ENCODE assay signal across 18 cellular contexts in genomic region chr2:226526731-226527130, GRCh38.
DNase-seq lines count a peak whose midpoint lies in the region; ATAC-seq, FAIRE-seq and TF ChIP-seq lines count a peak whose summit lies in the region.
"Had no signal": no experiment of that assay in that cellular context is flagged by ENCODE, and none has a peak within 500 bp of the region (broad histone marks: within the 10 kb centered on the region; RNA-seq: fewer than 3 reads in every experiment).

No MANE protein-coding gene starts in this region.

- ATAC-seq in SK-N-SH treated with all-trans-retinoic acid at 6 μM for 48 hours: no peak
- ATAC-seq: PC-3 had no signal

- DNase-seq in SK-N-SH (no peak), SW480 (ENCODE audit: low spot score) (no peak), hippocampal formation (lab: John Stamatoyannopoulos, UW) (no peak)
- DNase-seq in stimulated activated CD4-positive, alpha-beta T cell treated with anti-CD3 and anti-CD28 coated beads, Interleukin-1b, Interleukin-23, amount 100 ng/mL, for 48 hours: no peak
- DNase-seq in activated effector memory CD4-positive, alpha-beta T cell treated with Interleukin-2 at 50 U/mL for 16 hours: no peak
- DNase-seq: 8988T; CD4-positive, alpha-beta T cell; KBM-7; NCI-H1694 treated with DMSO at 0.1 percent for 48 hours; NCI-H2227 treated with DMSO at 0.1 percent for 48 hours; NCI-H510A treated with DMSO at 0.1 percent for 48 hours; NCI-H774; PC-3; SJCRH30 had no signal

- WGBS in SK-N-SH (ENCODE audit: low lambda C conversion rate): 13% methylated on average over 3 of the region's 3 CpGs

- H3K4me1 Mint-ChIP-seq in nephron: peaks cover 32% of the 10 kb centered on the region

- no peak overlapping the region for H3K4me3 ChIP-seq in SK-N-SH (ENCODE audit: low read depth in 2 of 2, low read length in 1 of 2)
- H3K4me3 ChIP-seq: SJCRH30 had no signal

- no peak for TF ChIP-seq EP300 in SK-N-SH (IDR thresholded peaks at IDR 0.05; ENCODE audit: borderline replicate concordance in 1 of 2, low read depth in 1 of 2, low read length in 1 of 2)

- H3K36me3 ChIP-seq in SK-N-SH (replicated peaks in 1 of 2; ENCODE audit: control insufficient read depth in 1 of 2, insufficient read depth in 2 of 2, low read length in 1 of 2): no peaks in the 10 kb centered on the region
- H3K36me3 ChIP-seq: SJCRH30 had no signal

- H3K9me2 ChIP-seq in SK-N-SH: no peaks in the 10 kb centered on the region

- no peaks in the 10 kb centered on the region for H3K36me3 Mint-ChIP-seq in nephron (ENCODE audit: low read depth)

- no peaks in the 10 kb centered on the region for H3K27me3 Mint-ChIP-seq in nephron (ENCODE audit: low read depth)
- H3K27me3 Mint-ChIP-seq: CD4-positive, alpha-beta T cell had no signal

- H3K27me3 ChIP-seq in SK-N-SH (ENCODE audit: insufficient read depth): no peaks in the 10 kb centered on the region
- H3K27me3 ChIP-seq: SJCRH30 had no signal

- H3F3A ChIP-seq in SK-N-SH (replicated peaks; ENCODE audit: insufficient read depth): no peaks in the 10 kb centered on the region

- no peak overlapping the region for H3K4me3 Mint-ChIP-seq in nephron
- H3K4me3 Mint-ChIP-seq: CD4-positive, alpha-beta T cell had no signal

- TF ChIP-seq CTCF in SK-N-SH (IDR thresholded peaks at IDR 0.05) (no peak), nephron (IDR thresholded peaks at IDR 0.05; ENCODE audit: unreplicated experiment in 3 of 3) (no peak)

- TF ChIP-seq RAD21 in SK-N-SH (IDR thresholded peaks at IDR 0.05; ENCODE audit: low read length): no peak

- FAIRE-seq in endometrium (lab: Jason Lieb, UNC): peak; percentile 87
- FAIRE-seq: H1 had no signal

- CTCF ChIA-PET in SK-N-SH (lab: Yijun Ruan, JAX): no interaction called here

- no peaks in the 10 kb centered on the region for H3K9me3 ChIP-seq in SK-N-SH

- POLR2A ChIA-PET in SK-N-SH (lab: Yijun Ruan, JAX): no interaction called here

- H3K27ac ChIP-seq in SK-N-SH (ENCODE audit: low read depth in 2 of 2, low read length in 1 of 2): no peak overlapping the region
- H3K27ac ChIP-seq: SJCRH30 had no signal

- H3K4me2 ChIP-seq in SK-N-SH: no peak overlapping the region

- H3K9me3 Mint-ChIP-seq in nephron: no peaks in the 10 kb centered on the region
- H3K9me3 Mint-ChIP-seq: CD4-positive, alpha-beta T cell had no signal

- no peaks in the 10 kb centered on the region for H4K20me1 ChIP-seq in SK-N-SH (ENCODE audit: insufficient read depth)

- peak overlapping the region; percentile 63; the same call in 1 of the 2 replicates for H2AFZ ChIP-seq in SK-N-SH (ENCODE audit: low read depth)

- H3K27ac Mint-ChIP-seq in nephron: peak overlapping the region; percentile 50 to 64 (median 59)
- H3K27ac Mint-ChIP-seq: CD4-positive, alpha-beta T cell had no signal

- no peak overlapping the region for H3K9ac ChIP-seq in SK-N-SH

- H3K4me1 ChIP-seq in SK-N-SH (ENCODE audit: control insufficient read depth in 1 of 2, insufficient read depth in 2 of 2, low read depth in 1 of 2, low read length in 1 of 2): no peaks in the 10 kb centered on the region

- H3K79me2 ChIP-seq in SK-N-SH (ENCODE audit: insufficient read depth): no peaks in the 10 kb centered on the region

TF ChIP-seq in SK-N-SH, 30 proteins besides CTCF, POLR2A, EP300 and RAD21 (continues in another document):
- no peak for TF ChIP-seq USF2 (IDR thresholded peaks at IDR 0.05; ENCODE audit: borderline replicate concordance, low read depth, low read length)
- no peak for TF ChIP-seq NFIC (IDR thresholded peaks at IDR 0.05; ENCODE audit: borderline replicate concordance)
- no peak for TF ChIP-seq TAF1 (IDR thresholded peaks at IDR 0.05; ENCODE audit: borderline replicate concordance, low read depth, low read length)
- TF ChIP-seq TCF12 (IDR thresholded peaks at IDR 0.05): no peak
- no peak for TF ChIP-seq POLR2AphosphoS5 (IDR thresholded peaks at IDR 0.05; ENCODE audit: low read depth, low read length)
- TF ChIP-seq MEF2A (IDR thresholded peaks at IDR 0.05; ENCODE audit: borderline replicate concordance, low read depth): no peak
- TF ChIP-seq MXI1 (IDR thresholded peaks at IDR 0.05; ENCODE audit: low read depth, low read length): no peak
- TF ChIP-seq USF1 (IDR thresholded peaks at IDR 0.05; ENCODE audit: borderline replicate concordance, low read depth): no peak
- no peak for TF ChIP-seq RXRA (IDR thresholded peaks at IDR 0.05; ENCODE audit: borderline replicate concordance, low read depth)
- no peak for TF ChIP-seq TEAD4 (IDR thresholded peaks at IDR 0.05; ENCODE audit: borderline replicate concordance, insufficient read depth)
- TF ChIP-seq MAX (IDR thresholded peaks at IDR 0.05; ENCODE audit: low read depth): no peak
- TF ChIP-seq FOXM1 (IDR thresholded peaks at IDR 0.05; ENCODE audit: low read depth): no peak
- TF ChIP-seq IRF3 (IDR thresholded peaks at IDR 0.05; ENCODE audit: low read depth, low read length): no peak

TF ChIP-seq in SK-N-SH treated with all-trans-retinoic acid at 6 μM for 48 hours, 23 proteins besides CTCF, POLR2A, EP300 and RAD21:
- no peak for TF ChIP-seq BACH2 (CRISPR knock-in tag; IDR thresholded peaks at IDR 0.05; ENCODE audit: borderline replicate concordance)
- no peak for TF ChIP-seq ISL1 (CRISPR knock-in tag; IDR thresholded peaks at IDR 0.05)
- no peak for TF ChIP-seq PPARA (CRISPR knock-in tag; IDR thresholded peaks at IDR 0.05; ENCODE audit: borderline replicate concordance)
- TF ChIP-seq ZNF565 (CRISPR knock-in tag; conservative IDR thresholded peaks at IDR 0.05; ENCODE audit: low read depth): no peak
- no peak for TF ChIP-seq ZFP3 (CRISPR knock-in tag; IDR thresholded peaks at IDR 0.05)
- no peak for TF ChIP-seq ZNF8 (CRISPR knock-in tag; IDR thresholded peaks at IDR 0.05)
- no peak for TF ChIP-seq ZNF70 (CRISPR knock-in tag; IDR thresholded peaks at IDR 0.05)
- TF ChIP-seq POU6F1 (CRISPR knock-in tag; IDR thresholded peaks at IDR 0.05; ENCODE audit: borderline replicate concordance, low read depth): no peak
- no peak for TF ChIP-seq ZC3H10 (CRISPR knock-in tag; IDR thresholded peaks at IDR 0.05)
- TF ChIP-seq GLIS3 (CRISPR knock-in tag; IDR thresholded peaks at IDR 0.05): no peak
- no peak for TF ChIP-seq ARNTL (CRISPR knock-in tag; IDR thresholded peaks at IDR 0.05; ENCODE audit: borderline replicate concordance, low read depth)
- no peak for TF ChIP-seq CREB5 (CRISPR knock-in tag; IDR thresholded peaks at IDR 0.05; ENCODE audit: low read depth)
